In genomic region chrX:41931591-41931990, GRCh38 we compare ENCODE assay signal across 32 cellular contexts.
"Had no signal": no experiment of that assay in that cellular context is flagged by ENCODE, and none has a peak within 500 bp of the region (broad histone marks: within the 10 kb centered on the region; RNA-seq: fewer than 3 reads in every experiment).

No MANE protein-coding gene starts in this region.

- FAIRE-seq: RCC 7860 had no signal

- DNase-seq: activated B cell treated with CpG ODN at 0.5 μM for 24 hours; activated CD4-positive, alpha-beta memory T cell treated with anti-CD3 and anti-CD28 coated beads for 36 hours; activated CD4-positive, alpha-beta T cell treated with anti-CD3 and anti-CD28 coated beads for 4 hours; activated CD4-positive, alpha-beta T cell treated with anti-CD3 and anti-CD28 coated beads, Interleukin-2, amount 50 U/mL, for 1 hour; activated CD4-positive, CD25-positive, alpha-beta regulatory T cell treated with anti-CD3 and anti-CD28 coated beads, Interleukin-2, amount 50 U/mL, for 72 hours; activated CD8-positive, alpha-beta memory T cell treated with anti-CD3 and anti-CD28 coated beads, Interleukin-2, amount 50 U/mL, for 4 hours; activated effector memory CD4-positive, alpha-beta T cell treated with Interleukin-2 at 50 U/mL for 16 hours; activated naive CD4-positive, alpha-beta T cell treated with anti-CD3 and anti-CD28 coated beads, Interleukin-2, amount 50 U/mL, for 16 hours; activated naive CD8-positive, alpha-beta T cell treated with anti-CD3 and anti-CD28 coated beads for 36 hours; activated T-cell treated with anti-CD3 and anti-CD28 coated beads for 4 hours; activated T-cell treated with anti-CD3 and anti-CD28 coated beads, Interleukin-2, amount 50 U/mL, for 4 hours; amniotic stem cell; aorta; NCI-H1092 treated with DMSO at 0.1 percent for 48 hours; NCI-H1417; NCI-H146; NCI-H187; NCI-H2029 treated with DMSO at 0.1 percent for 48 hours; NCI-H2107; NCI-H2171; NCI-H2227 treated with DMSO at 0.1 percent for 48 hours; NCI-H446 treated with DMSO at 0.1 percent for 48 hours; NCI-H524 treated with DMSO at 0.1 percent for 48 hours; PC-9; Right ventricle myocardium superior; SW 1271; T-helper 1 cell; T-helper 2 cell; T-helper 9 cell had no signal

- H2AFZ ChIP-seq: PC-9 had no signal

- ATAC-seq: activated T-cell treated with anti-CD3 and anti-CD28 coated beads, Interleukin-2, amount 50 U/mL, for 4 hours had no signal

- H3K27ac ChIP-seq: PC-9, RWPE1, VCaP had no signal

- H3K4me3 ChIP-seq: PC-9 had no signal

- H3K4me2 ChIP-seq: PC-9 had no signal
